Comparison of ENCODE assay signal across 14 cellular contexts in genomic region chr1:10686404-10687040, GRCh38.
DNase-seq lines count a peak whose midpoint lies in the region; ATAC-seq, FAIRE-seq and TF ChIP-seq lines count a peak whose summit lies in the region.
"Had no signal": no experiment of that assay in that cellular context is flagged by ENCODE, and none has a peak within 500 bp of the region (broad histone marks: within the 10 kb centered on the region; RNA-seq: fewer than 3 reads in every experiment).

No MANE protein-coding gene starts in this region.

- no peaks in the 10 kb centered on the region for H3K79me2 ChIP-seq in astrocyte (ENCODE audit: insufficient read depth, low read length)

- no peak for ATAC-seq in lung (ENCODE audit: insufficient read depth, low FRiP score)
- no peak for ATAC-seq in natural killer cell treated with Interleukin-12 subunit alpha and Interleukin-12 subunit beta and Interleukin-15 and Interleukin-18, amount 100 ng/mL, for 72 hours
- ATAC-seq in HG02970 (IDR thresholded peaks at IDR 0.05; ENCODE audit: low FRiP score, unreplicated experiment) = no peak

- no peaks in the 10 kb centered on the region for H3K9me3 ChIP-seq in astrocyte (ENCODE audit: insufficient read depth, low read depth, low read length)
- no peaks in the 10 kb centered on the region for H3K9me3 ChIP-seq in lung (ENCODE audit: control insufficient read depth in 2 of 2, insufficient read depth in 1 of 2, low read length in 1 of 2)
- H3K9me3 ChIP-seq in tibial artery = no peaks in the 10 kb centered on the region

- no peak for FAIRE-seq in astrocyte (lab: Jason Lieb, UNC)

- H3K4me3 Mint-ChIP-seq in astrocyte (ENCODE audit: unreplicated experiment) = no peak overlapping the region
- H3K4me3 Mint-ChIP-seq in natural killer cell treated with Interleukin-12 subunit alpha and Interleukin-12 subunit beta and Interleukin-15 and Interleukin-18, amount 100 ng/mL, for 72 hours = no peak overlapping the region
- H3K4me3 Mint-ChIP-seq: activated naive CD8-positive, alpha-beta T cell treated with anti-CD3 and anti-CD28 coated beads, Interleukin-2, amount 10 ng/mL, durations not matched to agents 7 days and 5 days; mesothelial cell of epicardium had no signal

- peak; percentile 52 for DNase-seq in NCI-H2227 (lab: John Stamatoyannopoulos, UW; ENCODE audit: unreplicated experiment)
- no peak for DNase-seq in NCI-H2227 treated with DMSO at 0.1 percent for 48 hours (lab: John Stamatoyannopoulos, UW)
- DNase-seq in astrocyte (ENCODE audit: low read depth) = no peak
- DNase-seq in lung (ENCODE audit: low spot score) = no peak
- no peak for DNase-seq in tibial artery
- no peak for DNase-seq in GM10248 (ENCODE audit: extremely low spot score)
- no peak for DNase-seq in natural killer cell treated with Interleukin-12 subunit alpha and Interleukin-12 subunit beta and Interleukin-15 and Interleukin-18, amount 100 ng/mL, for 72 hours (ENCODE audit: low spot score)
- DNase-seq: activated CD4-positive, alpha-beta T cell treated with anti-CD3 and anti-CD28 coated beads for 1 hour; activated naive CD8-positive, alpha-beta T cell treated with anti-CD3 and anti-CD28 coated beads, Interleukin-2, amount 10 ng/mL, durations not matched to agents 7 days and 5 days; GDM1; stimulated activated CD4-positive, alpha-beta T cell treated with anti-CD3 and anti-CD28 coated beads, Interleukin-4, amount 100 ng/mL, for 1 hour; trophoblast cell had no signal

- peak overlapping the region; percentile 46 for H3K4me2 ChIP-seq in astrocyte (ENCODE audit: low read length)

- no peak overlapping the region for H3K27ac ChIP-seq in astrocyte (ENCODE audit: low read depth, low read length)
- H3K27ac ChIP-seq in lung (ENCODE audit: low read depth in 1 of 2, low read length in 1 of 2) = peak overlapping the region; percentile 84 to 89
- H3K27ac ChIP-seq in tibial artery = peak overlapping the region; percentile 62 to 74

- no peak overlapping the region for H3K27ac Mint-ChIP-seq in astrocyte (ENCODE audit: unreplicated experiment)
- peak overlapping the region in 1 of 2 donors; percentile 33 for H3K27ac Mint-ChIP-seq in natural killer cell treated with Interleukin-12 subunit alpha and Interleukin-12 subunit beta and Interleukin-15 and Interleukin-18, amount 100 ng/mL, for 72 hours
- H3K27ac Mint-ChIP-seq: activated naive CD8-positive, alpha-beta T cell treated with anti-CD3 and anti-CD28 coated beads, Interleukin-2, amount 10 ng/mL, durations not matched to agents 7 days and 5 days had no signal

- H3K9ac ChIP-seq in astrocyte (ENCODE audit: low read length) = no peak overlapping the region

- H3K4me1 ChIP-seq in astrocyte (ENCODE audit: insufficient read depth, low read length) (peaks cover 8% of the 10 kb centered on the region), lung (ENCODE audit: control insufficient read depth in 2 of 2, insufficient read depth in 2 of 2, low read length in 2 of 2) (peaks cover 13 to 75% of the 10 kb centered on the region in 2 donors), tibial artery (peaks cover 0 to 92% (median 72%) of the 10 kb centered on the region in 4 donors)

- 51 to 72% methylated on average over 20 of the region's 20 CpGs for WGBS in lung, 2 donors

- no peaks in the 10 kb centered on the region for H3K9me3 Mint-ChIP-seq in astrocyte (ENCODE audit: unreplicated experiment)
- H3K9me3 Mint-ChIP-seq in natural killer cell treated with Interleukin-12 subunit alpha and Interleukin-12 subunit beta and Interleukin-15 and Interleukin-18, amount 100 ng/mL, for 72 hours = no peaks in the 10 kb centered on the region
- H3K9me3 Mint-ChIP-seq: activated naive CD8-positive, alpha-beta T cell treated with anti-CD3 and anti-CD28 coated beads, Interleukin-2, amount 10 ng/mL, durations not matched to agents 7 days and 5 days; mesothelial cell of epicardium had no signal

- peaks cover 34% of the 10 kb centered on the region for H3K27me3 Mint-ChIP-seq in astrocyte (ENCODE audit: low read depth, unreplicated experiment)
- H3K27me3 Mint-ChIP-seq in natural killer cell treated with Interleukin-12 subunit alpha and Interleukin-12 subunit beta and Interleukin-15 and Interleukin-18, amount 100 ng/mL, for 72 hours = no peaks in the 10 kb centered on the region
- H3K27me3 Mint-ChIP-seq: activated naive CD8-positive, alpha-beta T cell treated with anti-CD3 and anti-CD28 coated beads, Interleukin-2, amount 10 ng/mL, durations not matched to agents 7 days and 5 days had no signal

- POLR2A ChIA-PET in GM10248 (lab: Yijun Ruan, JAX) = no interaction called here

- no peaks in the 10 kb centered on the region for H4K20me1 ChIP-seq in astrocyte (ENCODE audit: insufficient read depth, low read length)

- TF ChIP-seq CTCF in astrocyte (IDR thresholded peaks at IDR 0.05; ENCODE audit: insufficient read depth, low read depth, low read length) (no peak), lung (IDR thresholded peaks at IDR 0.05; ENCODE audit: control extremely low read depth, extremely low read depth) (no peak), tibial artery (IDR thresholded peaks at IDR 0.05) (no peak), GM10248 (IDR thresholded peaks at IDR 0.05; ENCODE audit: control extremely low read depth, extremely low read depth, low read depth, missing control alignments) (no peak)

- H3K4me3 ChIP-seq in astrocyte (ENCODE audit: insufficient read depth, low read depth, low read length) (no peak overlapping the region), lung (no peak overlapping the region), tibial artery (no peak overlapping the region)

- intact Hi-C loops in tibial artery (cut with DNase I; ENCODE audit: low total_unique reads) = loop anchor here (10.0 kb wide), 1 partner anchor 108 kb away; the partner anchor contains the start of gene CASZ1

- no peaks in the 10 kb centered on the region for H3K36me3 ChIP-seq in astrocyte (ENCODE audit: insufficient read depth, low read length)
- H3K36me3 ChIP-seq in lung (ENCODE audit: control insufficient read depth in 2 of 2, insufficient read depth in 2 of 2, low read length in 2 of 2) = no peaks in the 10 kb centered on the region
- no peaks in the 10 kb centered on the region for H3K36me3 ChIP-seq in tibial artery

- H2AFZ ChIP-seq in astrocyte (ENCODE audit: low read depth, low read length) = no peak overlapping the region

- peaks cover 13% of the 10 kb centered on the region for H3K4me1 Mint-ChIP-seq in astrocyte (ENCODE audit: low read depth, unreplicated experiment)
- H3K4me1 Mint-ChIP-seq in natural killer cell treated with Interleukin-12 subunit alpha and Interleukin-12 subunit beta and Interleukin-15 and Interleukin-18, amount 100 ng/mL, for 72 hours (ENCODE audit: low read depth in 2 of 2) = peaks cover 8 to 40% of the 10 kb centered on the region in 2 donors
- H3K4me1 Mint-ChIP-seq: activated naive CD8-positive, alpha-beta T cell treated with anti-CD3 and anti-CD28 coated beads, Interleukin-2, amount 10 ng/mL, durations not matched to agents 7 days and 5 days had no signal

- CTCF ChIA-PET in GM10248 (lab: Yijun Ruan, JAX) = no interaction called here

- H3K27me3 ChIP-seq in astrocyte (ENCODE audit: insufficient read depth, low read length) = no peaks in the 10 kb centered on the region
- H3K27me3 ChIP-seq in lung (ENCODE audit: control insufficient read depth, insufficient read depth) = no peaks in the 10 kb centered on the region
- H3K27me3 ChIP-seq in tibial artery = no peaks in the 10 kb centered on the region

- peaks cover 3% of the 10 kb centered on the region for H3K36me3 Mint-ChIP-seq in astrocyte (ENCODE audit: low read depth, unreplicated experiment)
- no peaks in the 10 kb centered on the region for H3K36me3 Mint-ChIP-seq in natural killer cell treated with Interleukin-12 subunit alpha and Interleukin-12 subunit beta and Interleukin-15 and Interleukin-18, amount 100 ng/mL, for 72 hours
- H3K36me3 Mint-ChIP-seq: activated naive CD8-positive, alpha-beta T cell treated with anti-CD3 and anti-CD28 coated beads, Interleukin-2, amount 10 ng/mL, durations not matched to agents 7 days and 5 days; mesothelial cell of epicardium had no signal
